Comparison of ENCODE assay signal across 8 cellular contexts in genomic region chr19:42129399-42130253, GRCh38. TPM values are rescaled to one million over a fixed set of nuclear protein-coding genes. Genes with fewer than 3 reads are reported as not detected.
A peak's percentile ranks its signal among the peaks of the same experiment; 100 is the strongest.
DNase-seq lines count a peak whose midpoint lies in the region; ATAC-seq and TF ChIP-seq lines count a peak whose summit lies in the region.
"Had no signal": no experiment of that assay in that cellular context is flagged by ENCODE, and none has a peak within 500 bp of the region (broad histone marks: within the 10 kb centered on the region; RNA-seq: fewer than 3 reads in every experiment).

No MANE protein-coding gene starts in this region.

- TF ChIP-seq CTCF in fibroblast of the aortic adventitia (IDR thresholded peaks at IDR 0.05; ENCODE audit: insufficient read depth, low read length), result no peak

- peak; percentile 44 for ATAC-seq in GM18517 (IDR thresholded peaks at IDR 0.05; ENCODE audit: unreplicated experiment)
- ATAC-seq in HG02571 (IDR thresholded peaks at IDR 0.05; ENCODE audit: unreplicated experiment), result peak; percentile 47

- DNase-seq in NOMO-1 treated with dmso at 0.1 percent for 144 hours (lab: John Stamatoyannopoulos, UW; ENCODE audit: unreplicated experiment) (peak; percentile 79), fibroblast of the aortic adventitia (ENCODE audit: low read depth) (peak; percentile 86), substantia nigra (lab: John Stamatoyannopoulos, UW) (peak in 29 of 49 donors; percentile 9 to 56 (median 35)), NCI-H226 (no peak), iPS-NIHi7 (ENCODE audit: extremely low spot score) (no peak)

- H3K27ac ChIP-seq in substantia nigra (ENCODE audit: low read depth, low read length, poor library complexity, severe bottlenecking), result peak overlapping the region; percentile 49
- H3K27ac ChIP-seq: parathyroid adenoma had no signal

- no peak overlapping the region for H3K4me3 ChIP-seq in fibroblast of the aortic adventitia (ENCODE audit: low read depth, low read length)

RNA-seq across cellular contexts. Expression of gene POU2F2, which starts 2.6 kb away (rescaled TPM):
- total RNA-seq in fibroblast of the aortic adventitia (ENCODE audit: low replicate concordance), result 0.08 and 0.18 TPM in 2 replicates

RNA-seq across cellular contexts. Expression of gene ZNF574, which starts 53.7 kb away (rescaled TPM):
- 4.7 and 17.2 TPM in 2 replicates for total RNA-seq in fibroblast of the aortic adventitia (ENCODE audit: low replicate concordance)

RNA-seq across cellular contexts. Expression of gene GRIK5, which starts 59.6 kb away (rescaled TPM):
- 0.08 and 0.18 TPM in 2 replicates for total RNA-seq in fibroblast of the aortic adventitia (ENCODE audit: low replicate concordance)

Comparison
In these comparisons a context has a peak if more than half of its experiments do, and no peak if none do; other contexts are left out.
1. DNase-seq: peak in NOMO-1 treated with dmso at 0.1 percent for 144 hours (single experiment), fibroblast of the aortic adventitia (single experiment) and substantia nigra (29 of 49); none in NCI-H226 (single experiment) and iPS-NIHi7 (single experiment).